ENCODE assay signal across 9 cellular contexts in genomic region chr4:76055005-76055404, GRCh38. TPM values are rescaled to one million over a fixed set of nuclear protein-coding genes. Genes with fewer than 3 reads are reported as not detected.
A peak's percentile ranks its signal among the peaks of the same experiment; 100 is the strongest.
DNase-seq lines count a peak whose midpoint lies in the region; ATAC-seq and TF ChIP-seq lines count a peak whose summit lies in the region.
"Had no signal": no experiment of that assay in that cellular context is flagged by ENCODE, and none has a peak within 500 bp of the region (broad histone marks: within the 10 kb centered on the region; RNA-seq: fewer than 3 reads in every experiment).

No MANE protein-coding gene starts in this region.

- no peaks in the 10 kb centered on the region for H3K36me3 ChIP-seq in body of pancreas (replicated peaks in 1 of 2; ENCODE audit: insufficient read depth in 1 of 2, low read depth in 2 of 2)
- H3K36me3 ChIP-seq: gastrocnemius medialis, Peyer's patch had no signal

- TF ChIP-seq POLR2A in body of pancreas (IDR thresholded peaks at IDR 0.05): no peak

- peak overlapping the region in 3 of 4 donors; percentile 24 to 69 (median 62) for H3K27ac ChIP-seq in body of pancreas
- H3K27ac ChIP-seq: gastrocnemius medialis, Peyer's patch had no signal

- no peaks in the 10 kb centered on the region for H3K9me3 ChIP-seq in body of pancreas
- H3K9me3 ChIP-seq: gastrocnemius medialis, Peyer's patch had no signal

- TF ChIP-seq CTCF in body of pancreas (IDR thresholded peaks at IDR 0.05): no peak

- 61 to 83% methylated on average over 2 of the region's 2 CpGs for WGBS in body of pancreas, 2 donors

- DNase-seq in body of pancreas (no peak), H4 (ENCODE audit: low spot score) (no peak), AML-193 (lab: John Stamatoyannopoulos, UW) (no peak)
- DNase-seq in activated effector memory CD4-positive, alpha-beta T cell treated with anti-CD3 and anti-CD28 coated beads, Interleukin-2, amount 50 U/mL, for 16 hours: no peak
- DNase-seq: gastrocnemius medialis, Peyer's patch had no signal

- H3K4me1 ChIP-seq in body of pancreas: peaks cover 16% of the 10 kb centered on the region
- H3K4me1 ChIP-seq: gastrocnemius medialis had no signal

- intact Hi-C loops in body of pancreas (cut with DNase I): no loop called here

- H3K4me3 ChIP-seq in body of pancreas: no peak overlapping the region
- H3K4me3 ChIP-seq: gastrocnemius medialis, Peyer's patch had no signal

- ATAC-seq in GM18867 (IDR thresholded peaks at IDR 0.05; ENCODE audit: unreplicated experiment): peak; percentile 94
- peak; percentile 88 for ATAC-seq in GM21381 (IDR thresholded peaks at IDR 0.05; ENCODE audit: unreplicated experiment)
- peak; percentile 97 for ATAC-seq in HG03196 (IDR thresholded peaks at IDR 0.05; ENCODE audit: unreplicated experiment)
- ATAC-seq in body of pancreas: peak; percentile 38
- ATAC-seq: gastrocnemius medialis had no signal

- no peaks in the 10 kb centered on the region for H3K27me3 ChIP-seq in body of pancreas
- H3K27me3 ChIP-seq: gastrocnemius medialis, Peyer's patch had no signal

RNA-seq across cellular contexts. Expression of gene CXCL11, which starts 19.1 kb away (rescaled TPM):
- total RNA-seq in body of pancreas: under 1 TPM in 1 of 2 donors, not detected in 1; 0.52 TPM
- total RNA-seq in H4 (2014; rRNA removed; shearing (Covaris generic)): not detected in 2 replicates
- total RNA-seq: gastrocnemius medialis, Peyer's patch had no signal

RNA-seq across cellular contexts. Expression of gene ART3, which starts 19.5 kb away (rescaled TPM):
- 1 to 10 TPM; 6.5 to 6.9 TPM for total RNA-seq in body of pancreas
- total RNA-seq in H4 (2014; rRNA removed; shearing (Covaris generic)): 0.14 and 0.25 TPM in 2 replicates

RNA-seq across cellular contexts. Expression of gene CXCL10, which starts 31.7 kb away (rescaled TPM):
- not detected for total RNA-seq in body of pancreas
- 0.41 and 1.1 TPM in 2 replicates for total RNA-seq in H4 (2014; rRNA removed; shearing (Covaris generic))

RNA-seq across cellular contexts. Expression of gene CXCL9, which starts 47.7 kb away (rescaled TPM):
- total RNA-seq in body of pancreas: 1 to 10 TPM in 1 of 2 donors, not detected in 1; 1.0 TPM
- total RNA-seq in H4 (2014; rRNA removed; shearing (Covaris generic)): not detected in 2 replicates

Comparison
In these comparisons a context has a peak if more than half of its experiments do, and no peak if none do; other contexts are left out.
1. ATAC-seq: peak in every context shown above with its lines; median percentile 97 in HG03196; 94 in GM18867; 88 in GM21381; 38 in body of pancreas.